1 cellular context compared by ENCODE assay signal in genomic region chr4:8268901-8269534, GRCh38.
TF ChIP-seq lines count a peak whose summit lies in the region.

No MANE protein-coding gene starts in this region.

TF ChIP-seq in HepG2, 621 proteins besides CTCF, POLR2A, EP300 and RAD21 (continued from another document):
- TF ChIP-seq CHD4 (IDR thresholded peaks at IDR 0.05; ENCODE audit: borderline replicate concordance, low read length) = no peak
- TF ChIP-seq HMGXB3 (CRISPR knock-in tag; IDR thresholded peaks at IDR 0.05; ENCODE audit: borderline replicate concordance) = no peak
- no peak for TF ChIP-seq NFATC3 (CRISPR knock-in tag; IDR thresholded peaks at IDR 0.05)
- TF ChIP-seq KLF13 (CRISPR knock-in tag; IDR thresholded peaks at IDR 0.05) = no peak
- no peak for TF ChIP-seq GMEB1 (CRISPR knock-in tag; IDR thresholded peaks at IDR 0.05; ENCODE audit: borderline replicate concordance)
- TF ChIP-seq ZNF703 (CRISPR knock-in tag; IDR thresholded peaks at IDR 0.05; ENCODE audit: borderline replicate concordance) = no peak
- no peak for TF ChIP-seq JARID2 (CRISPR knock-in tag; IDR thresholded peaks at IDR 0.05; ENCODE audit: insufficient replicate concordance)
- no peak for TF ChIP-seq ZNF800 (CRISPR knock-in tag; IDR thresholded peaks at IDR 0.05)
- TF ChIP-seq ATRX (CRISPR knock-in tag; IDR thresholded peaks at IDR 0.05; ENCODE audit: borderline replicate concordance) = no peak
- no peak for TF ChIP-seq THYN1 (CRISPR knock-in tag; IDR thresholded peaks at IDR 0.05; ENCODE audit: borderline replicate concordance, low read depth)
TF ChIP-seq in HepG2: peak in this region for 0.
